ENCODE assay signal across 8 cellular contexts in the genomic region with DNA sequence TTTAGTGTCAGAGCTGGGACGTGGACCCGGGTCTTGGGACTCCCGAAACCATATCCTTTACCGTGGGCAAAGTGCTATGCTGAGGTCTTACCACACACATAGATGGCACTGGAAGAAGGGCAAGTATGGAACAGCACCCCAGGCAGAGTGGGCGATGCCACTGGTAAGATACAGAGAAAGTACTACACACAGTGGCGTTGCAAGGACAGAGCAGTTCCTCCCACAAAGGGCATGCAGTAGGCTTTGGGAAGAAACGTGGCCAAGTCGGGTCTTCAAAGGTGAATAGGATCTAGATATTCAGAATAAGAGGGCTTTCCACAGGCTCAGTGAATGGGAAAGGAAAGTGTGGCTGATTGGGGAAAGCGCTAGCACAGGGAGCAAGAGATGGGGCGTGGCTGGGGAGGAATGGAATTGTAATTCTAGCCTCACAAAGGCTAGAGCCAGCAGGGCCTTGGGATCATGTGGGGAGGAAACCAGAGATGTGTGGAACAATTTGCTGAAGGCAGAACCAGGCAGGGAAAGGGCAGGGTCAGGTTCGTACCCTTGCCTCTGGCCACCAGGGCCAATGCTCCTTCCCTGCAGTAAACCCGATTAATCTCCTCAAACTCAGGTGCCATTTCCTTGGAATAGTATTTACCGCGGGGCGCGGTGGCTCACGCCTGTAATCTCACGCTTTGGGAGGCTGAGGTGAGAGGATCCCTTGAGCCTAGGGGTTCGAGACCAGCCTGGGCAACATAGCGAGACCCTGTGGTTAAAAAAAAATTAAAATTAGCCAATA. TPM values are rescaled to one million over a fixed set of nuclear protein-coding genes. Genes with fewer than 3 reads are reported as not detected.
DNase-seq lines count a peak whose midpoint lies in the region; ATAC-seq and TF ChIP-seq lines count a peak whose summit lies in the region.

No MANE protein-coding gene starts in this region.

- H3K79me2 ChIP-seq in MM.1S (ENCODE audit: low read length): no peaks in the 10 kb centered on the region

- intact Hi-C loops in breast epithelium (cut with DNase I; ENCODE audit: low total_unique reads) (loop anchor here (1.0 kb wide), 1 partner anchor 33 kb away; no protein-coding TSS in a partner anchor), left lung (cut with DNase I) (loop anchor here in 1 of 2 donors (5.0 kb wide), 1 partner anchor 36 kb away; a partner anchor contains a TSS), testis (cut with DNase I; ENCODE audit: low total_unique reads) (loop anchor here (5.0 kb wide), 1 partner anchor 36 kb away; a partner anchor contains a TSS)

- H3K4me2 ChIP-seq in MM.1S (ENCODE audit: low read depth, low read length): no peak overlapping the region; the same call in 1 of the 2 replicates

- H2AFZ ChIP-seq in MM.1S (ENCODE audit: low read length): peak overlapping the region; percentile 55; the same call in 1 of the 2 replicates

- H3F3A ChIP-seq in MM.1S (ENCODE audit: insufficient read depth, low read length): peaks cover 27% of the 10 kb centered on the region

- DNase-seq in COLO829 (ENCODE audit: low spot score) (peak; percentile 47), MM.1S (no peak), breast epithelium (ENCODE audit: low spot score in 2 of 2) (no peak), left lung (peak in 1 of 2 donors; percentile 63), testis (peak; percentile 77), activated gamma-delta T cell treated with Interleukin-2 at 50 U/mL for 16 hours (no peak)

- ATAC-seq in left lung: peak; percentile 48
- ATAC-seq in HG03159 (IDR thresholded peaks at IDR 0.05; ENCODE audit: unreplicated experiment): no peak
- ATAC-seq in HG02938 (IDR thresholded peaks at IDR 0.05; ENCODE audit: unreplicated experiment): no peak

- TF ChIP-seq CTCF in MM.1S (IDR thresholded peaks at IDR 0.05; ENCODE audit: low read length) (no peak), breast epithelium (IDR thresholded peaks at IDR 0.05) (peak in 1 of 3 donors; percentile 12), left lung (IDR thresholded peaks at IDR 0.05) (no peak), testis (IDR thresholded peaks at IDR 0.05) (no peak)

- H3K9me3 ChIP-seq in MM.1S (replicated peaks; ENCODE audit: insufficient read depth, low read length): no peaks in the 10 kb centered on the region
- H3K9me3 ChIP-seq in breast epithelium: no peaks in the 10 kb centered on the region
- no peaks in the 10 kb centered on the region for H3K9me3 ChIP-seq in left lung
- H3K9me3 ChIP-seq in testis: no peaks in the 10 kb centered on the region

- no peaks in the 10 kb centered on the region for H4K20me1 ChIP-seq in MM.1S (ENCODE audit: insufficient read depth, low read length)

- 36 to 39% methylated on average over 20 of the region's 20 CpGs for WGBS in testis, 2 donors

- no peak for TF ChIP-seq POLR2A in breast epithelium (IDR thresholded peaks at IDR 0.05)
- no peak for TF ChIP-seq POLR2A in testis (IDR thresholded peaks at IDR 0.05)

- no peak overlapping the region for H3K9ac ChIP-seq in MM.1S (ENCODE audit: low read length)

- H3K4me1 ChIP-seq in MM.1S (ENCODE audit: low read length) (peaks cover 39% of the 10 kb centered on the region), breast epithelium (no peaks in the 10 kb centered on the region), left lung (peaks cover 4 to 68% of the 10 kb centered on the region in 2 donors), testis (peaks cover 19% of the 10 kb centered on the region)

- no peaks in the 10 kb centered on the region for H3K36me3 ChIP-seq in MM.1S (replicated peaks; ENCODE audit: insufficient read depth, low read length)
- H3K36me3 ChIP-seq in breast epithelium: no peaks in the 10 kb centered on the region
- H3K36me3 ChIP-seq in left lung: no peaks in the 10 kb centered on the region
- H3K36me3 ChIP-seq in testis (ENCODE audit: low read depth, missing control alignments): no peaks in the 10 kb centered on the region

- no peaks in the 10 kb centered on the region for H3K9me2 ChIP-seq in MM.1S (replicated peaks; ENCODE audit: insufficient read depth, low read length)

- H3K4me3 ChIP-seq in MM.1S (ENCODE audit: low read length) (no peak overlapping the region), breast epithelium (peak overlapping the region; percentile 53 to 82 (median 65)), left lung (peak overlapping the region; percentile 46 to 52), testis (peak overlapping the region; percentile 64 to 78)

- H3K27me3 ChIP-seq in MM.1S (replicated peaks; ENCODE audit: insufficient read depth, low read length): no peaks in the 10 kb centered on the region
- H3K27me3 ChIP-seq in breast epithelium: no peaks in the 10 kb centered on the region
- H3K27me3 ChIP-seq in left lung: no peaks in the 10 kb centered on the region
- no peaks in the 10 kb centered on the region for H3K27me3 ChIP-seq in testis

- H3K27ac ChIP-seq in MM.1S (ENCODE audit: low read length) (no peak overlapping the region), breast epithelium (peak overlapping the region; percentile 95 to 99), left lung (peak overlapping the region; percentile 99 to 100), testis (peak overlapping the region; percentile 98 to 100)

RNA-seq across cellular contexts. Expression of a gene that starts 36.0 kb away (rescaled TPM):
- total RNA-seq in breast epithelium: 100 to 1,000 TPM; 121 to 210 (median 145) TPM
- total RNA-seq in left lung: 100 to 1,000 TPM; 297 to 404 TPM
- 100 to 1,000 TPM; 144 to 200 TPM for total RNA-seq in testis
- polyA plus RNA-seq in testis (ENCODE audit: insufficient read depth, low read depth, low replicate concordance): 270 TPM

Comparison
In these comparisons a context has a peak if more than half of its experiments do, and no peak if none do; other contexts are left out.
1. DNase-seq: peak in COLO829 (single experiment) and testis (single experiment); none in MM.1S (single experiment), breast epithelium (0 of 2) and activated gamma-delta T cell treated with Interleukin-2 at 50 U/mL for 16 hours (single experiment).